In genomic region chr11:112366777-112367176, GRCh38 we compare ENCODE assay signal across 28 cellular contexts.
DNase-seq lines count a peak whose midpoint lies in the region; ATAC-seq and TF ChIP-seq lines count a peak whose summit lies in the region.
"Had no signal": no experiment of that assay in that cellular context is flagged by ENCODE, and none has a peak within 500 bp of the region (broad histone marks: within the 10 kb centered on the region; RNA-seq: fewer than 3 reads in every experiment).

No MANE protein-coding gene starts in this region.

- H3K4me3 Mint-ChIP-seq in stimulated activated effector memory CD8-positive, alpha-beta T cell treated with anti-CD3 and anti-CD28 coated beads, Interleukin-12 subunit alpha, Interleukin-12 subunit beta, amount 100 ng/mL, for 72 hours = no peak overlapping the region
- H3K4me3 Mint-ChIP-seq: activated CD4-positive, alpha-beta memory T cell treated with anti-CD3 and anti-CD28 coated beads, Interleukin-2, amount 10 ng/mL, durations not matched to agents 7 days and 5 days; brain; nephron progenitor cell had no signal

- no peaks in the 10 kb centered on the region for H3K27me3 ChIP-seq in MG63
- H3K27me3 ChIP-seq: BLaER1 treated with 17β-estradiol and CSF1 and Interleukin-3, amounts not matched to agents 10 nM and 100 nM; esophagus muscularis mucosa; spleen; tibial nerve had no signal

- H3K4me1 Mint-ChIP-seq in stimulated activated effector memory CD8-positive, alpha-beta T cell treated with anti-CD3 and anti-CD28 coated beads, Interleukin-12 subunit alpha, Interleukin-12 subunit beta, amount 100 ng/mL, for 72 hours = no peaks in the 10 kb centered on the region
- H3K4me1 Mint-ChIP-seq: activated CD4-positive, alpha-beta memory T cell treated with anti-CD3 and anti-CD28 coated beads, Interleukin-2, amount 10 ng/mL, durations not matched to agents 7 days and 5 days had no signal

- DNase-seq in EL (peak; percentile 25), MG63 (peak; percentile 33), fibroblast of gingiva (ENCODE audit: low read depth) (peak; percentile 56), GM13976 (ENCODE audit: low spot score) (no peak), NCI-H2107 treated with DMSO at 0.1 percent for 48 hours (lab: John Stamatoyannopoulos, UW; ENCODE audit: unreplicated experiment) (no peak)
- DNase-seq in stimulated activated effector memory CD8-positive, alpha-beta T cell treated with anti-CD3 and anti-CD28 coated beads, Interleukin-12 subunit alpha, Interleukin-12 subunit beta, amount 100 ng/mL, for 72 hours (ENCODE audit: low spot score in 2 of 2) = no peak
- DNase-seq: activated CD4-positive, alpha-beta memory T cell treated with anti-CD3 and anti-CD28 coated beads, Interleukin-2, amount 10 ng/mL, durations not matched to agents 7 days and 5 days; activated CD8-positive, alpha-beta memory T cell treated with anti-CD3 and anti-CD28 coated beads, Interleukin-2, amount 50 U/mL, for 4 hours; activated naive CD4-positive, alpha-beta T cell treated with Interleukin-2 at 50 U/mL for 16 hours; cerebellar nuclear complex; DMS79 treated with DMSO at 0.1 percent for 48 hours; hippocampal formation; left cardiac atrium; mammary epithelial cell; NCI-H1436; NCI-H2081 treated with DMSO at 0.1 percent for 48 hours; NCI-H82; nephron progenitor cell; retina; SHP77 treated with DMSO at 0.1 percent for 48 hours; spleen; stimulated activated CD8-positive, alpha-beta memory T cell treated with anti-CD3 and anti-CD28 coated beads, Interleukin-4, amount 100 ng/mL, for 48 hours had no signal

- H3K9me3 Mint-ChIP-seq in stimulated activated effector memory CD8-positive, alpha-beta T cell treated with anti-CD3 and anti-CD28 coated beads, Interleukin-12 subunit alpha, Interleukin-12 subunit beta, amount 100 ng/mL, for 72 hours = no peaks in the 10 kb centered on the region
- H3K9me3 Mint-ChIP-seq: activated CD4-positive, alpha-beta memory T cell treated with anti-CD3 and anti-CD28 coated beads, Interleukin-2, amount 10 ng/mL, durations not matched to agents 7 days and 5 days; nephron progenitor cell had no signal

- no peaks in the 10 kb centered on the region for H3K36me3 Mint-ChIP-seq in stimulated activated effector memory CD8-positive, alpha-beta T cell treated with anti-CD3 and anti-CD28 coated beads, Interleukin-12 subunit alpha, Interleukin-12 subunit beta, amount 100 ng/mL, for 72 hours
- H3K36me3 Mint-ChIP-seq: brain had no signal

- H3K36me3 ChIP-seq in MG63 = no peaks in the 10 kb centered on the region
- H3K36me3 ChIP-seq: BLaER1 treated with 17β-estradiol and CSF1 and Interleukin-3, amounts not matched to agents 10 nM and 100 nM; esophagus muscularis mucosa had no signal

- in situ Hi-C loops in GM13976 (cut with MboI; ENCODE audit: low sequenced_read_pairs, unreplicated experiment) = no loop called here

- no peaks in the 10 kb centered on the region for H3K9me3 ChIP-seq in MG63
- H3K9me3 ChIP-seq: BLaER1 treated with 17β-estradiol and CSF1 and Interleukin-3, amounts not matched to agents 10 nM and 100 nM; esophagus muscularis mucosa; spleen had no signal

- no peak overlapping the region for H3K4me3 ChIP-seq in MG63
- H3K4me3 ChIP-seq: BLaER1 treated with 17β-estradiol and CSF1 and Interleukin-3, amounts not matched to agents 10 nM and 100 nM; esophagus muscularis mucosa; spleen; tibial nerve had no signal

- no peak overlapping the region for H3K27ac Mint-ChIP-seq in stimulated activated effector memory CD8-positive, alpha-beta T cell treated with anti-CD3 and anti-CD28 coated beads, Interleukin-12 subunit alpha, Interleukin-12 subunit beta, amount 100 ng/mL, for 72 hours
- H3K27ac Mint-ChIP-seq: activated CD4-positive, alpha-beta memory T cell treated with anti-CD3 and anti-CD28 coated beads, Interleukin-2, amount 10 ng/mL, durations not matched to agents 7 days and 5 days had no signal

- ATAC-seq in stimulated activated effector memory CD8-positive, alpha-beta T cell treated with anti-CD3 and anti-CD28 coated beads, Interleukin-12 subunit alpha, Interleukin-12 subunit beta, amount 100 ng/mL, for 72 hours = peak; percentile 35
- ATAC-seq in HG03432 (IDR thresholded peaks at IDR 0.05; ENCODE audit: unreplicated experiment) (no peak), GM18517 (IDR thresholded peaks at IDR 0.05; ENCODE audit: unreplicated experiment) (no peak)
- ATAC-seq: left cardiac atrium had no signal

- TF ChIP-seq CTCF in GM13976 (IDR thresholded peaks at IDR 0.05; ENCODE audit: borderline replicate concordance, control extremely low read depth, extremely low read depth, insufficient read depth, missing control alignments) = no peak

Comparison
In these comparisons a context has a peak if more than half of its experiments do, and no peak if none do; other contexts are left out.
1. DNase-seq: peak in EL (single experiment), MG63 (single experiment) and fibroblast of gingiva (single experiment); none in stimulated activated effector memory CD8-positive, alpha-beta T cell treated with anti-CD3 and anti-CD28 coated beads, Interleukin-12 subunit alpha, Interleukin-12 subunit beta, amount 100 ng/mL, for 72 hours (0 of 2), GM13976 (single experiment) and NCI-H2107 treated with DMSO at 0.1 percent for 48 hours (single experiment).